Comparison of ENCODE assay signal across 1 cellular context in the genomic region with DNA sequence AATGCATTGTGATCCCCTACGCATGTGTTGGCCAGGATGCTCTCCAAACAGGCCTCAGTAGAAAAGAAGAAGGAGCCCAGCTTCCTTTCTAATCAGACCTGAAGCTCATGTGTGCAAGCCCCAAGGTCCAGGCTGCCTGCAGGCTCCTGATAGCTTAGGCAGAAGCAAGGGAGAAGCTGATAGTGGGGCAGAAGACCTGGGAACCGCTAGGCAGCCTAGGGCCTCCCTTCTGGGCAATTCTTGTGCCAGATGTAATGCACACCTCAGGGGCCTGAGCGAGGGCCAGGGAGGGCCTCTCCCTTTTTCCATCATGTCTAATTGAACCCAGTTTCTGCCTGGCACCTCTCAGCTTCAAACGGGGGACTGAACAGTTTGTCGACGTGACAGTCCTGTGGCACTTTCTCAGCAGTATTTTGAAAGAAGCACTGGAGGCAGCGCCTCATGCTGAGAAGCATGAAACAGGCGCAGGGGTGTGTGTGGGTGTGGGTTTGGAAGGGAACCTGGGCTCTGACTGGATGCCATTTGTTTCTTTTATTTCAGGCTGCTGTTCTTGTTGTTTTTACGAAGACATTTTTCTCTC.
A peak's percentile ranks its signal among the peaks of the same experiment; 100 is the strongest.
TF ChIP-seq lines count a peak whose summit lies in the region.

No MANE protein-coding gene starts in this region.

TF ChIP-seq in K562, 482 proteins besides CTCF, POLR2A, EP300 and RAD21 (continued from another document and continues in another):
- TF ChIP-seq, protein P1, sequence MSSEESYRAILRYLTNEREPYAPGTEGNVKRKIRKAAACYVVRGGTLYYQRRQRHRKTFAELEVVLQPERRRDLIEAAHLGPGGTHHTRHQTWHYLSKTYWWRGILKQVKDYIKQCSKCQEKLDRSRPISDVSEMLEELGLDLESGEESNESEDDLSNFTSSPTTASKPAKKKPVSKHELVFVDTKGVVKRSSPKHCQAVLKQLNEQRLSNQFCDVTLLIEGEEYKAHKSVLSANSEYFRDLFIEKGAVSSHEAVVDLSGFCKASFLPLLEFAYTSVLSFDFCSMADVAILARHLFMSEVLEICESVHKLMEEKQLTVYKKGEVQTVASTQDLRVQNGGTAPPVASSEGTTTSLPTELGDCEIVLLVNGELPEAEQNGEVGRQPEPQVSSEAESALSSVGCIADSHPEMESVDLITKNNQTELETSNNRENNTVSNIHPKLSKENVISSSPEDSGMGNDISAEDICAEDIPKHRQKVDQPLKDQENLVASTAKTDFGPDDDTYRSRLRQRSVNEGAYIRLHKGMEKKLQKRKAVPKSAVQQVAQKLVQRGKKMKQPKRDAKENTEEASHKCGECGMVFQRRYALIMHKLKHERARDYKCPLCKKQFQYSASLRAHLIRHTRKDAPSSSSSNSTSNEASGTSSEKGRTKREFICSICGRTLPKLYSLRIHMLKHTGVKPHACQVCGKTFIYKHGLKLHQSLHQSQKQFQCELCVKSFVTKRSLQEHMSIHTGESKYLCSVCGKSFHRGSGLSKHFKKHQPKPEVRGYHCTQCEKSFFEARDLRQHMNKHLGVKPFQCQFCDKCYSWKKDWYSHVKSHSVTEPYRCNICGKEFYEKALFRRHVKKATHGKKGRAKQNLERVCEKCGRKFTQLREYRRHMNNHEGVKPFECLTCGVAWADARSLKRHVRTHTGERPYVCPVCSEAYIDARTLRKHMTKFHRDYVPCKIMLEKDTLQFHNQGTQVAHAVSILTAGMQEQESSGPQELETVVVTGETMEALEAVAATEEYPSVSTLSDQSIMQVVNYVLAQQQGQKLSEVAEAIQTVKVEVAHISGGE (CRISPR knock-in tag; IDR thresholded peaks at IDR 0.05): peak in 1 of 3 experiments; percentile 78; a peak in 2 of 6 replicates
- peak; percentile 79 for TF ChIP-seq MTA3 (IDR thresholded peaks at IDR 0.05; ENCODE audit: borderline replicate concordance)
- TF ChIP-seq, protein P2, sequence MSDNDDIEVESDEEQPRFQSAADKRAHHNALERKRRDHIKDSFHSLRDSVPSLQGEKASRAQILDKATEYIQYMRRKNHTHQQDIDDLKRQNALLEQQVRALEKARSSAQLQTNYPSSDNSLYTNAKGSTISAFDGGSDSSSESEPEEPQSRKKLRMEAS (CRISPR knock-in tag; IDR thresholded peaks at IDR 0.05): peak; percentile 86
- no peak for TF ChIP-seq ZNF76 (CRISPR knock-in tag; IDR thresholded peaks at IDR 0.05; ENCODE audit: borderline replicate concordance)
- TF ChIP-seq DDX20 (tag; IDR thresholded peaks at IDR 0.05; ENCODE audit: low read depth): no peak
- peak; percentile 98 for TF ChIP-seq POLR2AphosphoS5 (IDR thresholded peaks at IDR 0.05; ENCODE audit: control insufficient read depth, insufficient read depth, low read depth, low read length)
- peak; percentile 79 for TF ChIP-seq SMAD4 (CRISPR knock-in tag; conservative IDR thresholded peaks at IDR 0.05)
- no peak for TF ChIP-seq CSDE1 (IDR thresholded peaks at IDR 0.05)
- 0 out of 2 replicates have a peak, but pooled peaks have one; percentile 42 for TF ChIP-seq MEF2D (tag; conservative IDR thresholded peaks at IDR 0.05; ENCODE audit: low read depth)
- no peak for TF ChIP-seq ZBTB40 (IDR thresholded peaks at IDR 0.05)
- TF ChIP-seq ZBTB40 (CRISPR knock-in tag; IDR thresholded peaks at IDR 0.05): no peak
- TF ChIP-seq CBFB (CRISPR knock-in tag; IDR thresholded peaks at IDR 0.05): no peak
- TF ChIP-seq NCOA1 (IDR thresholded peaks at IDR 0.05; ENCODE audit: low read depth): peak; percentile 41; the same call in 1 of the 2 replicates
- no peak for TF ChIP-seq KLF6 (CRISPR knock-in tag; IDR thresholded peaks at IDR 0.05; ENCODE audit: borderline replicate concordance)
- TF ChIP-seq SMC3 (conservative IDR thresholded peaks at IDR 0.05; ENCODE audit: insufficient read depth, low read depth, low read length): no peak
- TF ChIP-seq ZNF668 (CRISPR knock-in tag; IDR thresholded peaks at IDR 0.05): 0 out of 2 replicates have a peak, but pooled peaks have one; percentile 44
- TF ChIP-seq, protein P3, sequence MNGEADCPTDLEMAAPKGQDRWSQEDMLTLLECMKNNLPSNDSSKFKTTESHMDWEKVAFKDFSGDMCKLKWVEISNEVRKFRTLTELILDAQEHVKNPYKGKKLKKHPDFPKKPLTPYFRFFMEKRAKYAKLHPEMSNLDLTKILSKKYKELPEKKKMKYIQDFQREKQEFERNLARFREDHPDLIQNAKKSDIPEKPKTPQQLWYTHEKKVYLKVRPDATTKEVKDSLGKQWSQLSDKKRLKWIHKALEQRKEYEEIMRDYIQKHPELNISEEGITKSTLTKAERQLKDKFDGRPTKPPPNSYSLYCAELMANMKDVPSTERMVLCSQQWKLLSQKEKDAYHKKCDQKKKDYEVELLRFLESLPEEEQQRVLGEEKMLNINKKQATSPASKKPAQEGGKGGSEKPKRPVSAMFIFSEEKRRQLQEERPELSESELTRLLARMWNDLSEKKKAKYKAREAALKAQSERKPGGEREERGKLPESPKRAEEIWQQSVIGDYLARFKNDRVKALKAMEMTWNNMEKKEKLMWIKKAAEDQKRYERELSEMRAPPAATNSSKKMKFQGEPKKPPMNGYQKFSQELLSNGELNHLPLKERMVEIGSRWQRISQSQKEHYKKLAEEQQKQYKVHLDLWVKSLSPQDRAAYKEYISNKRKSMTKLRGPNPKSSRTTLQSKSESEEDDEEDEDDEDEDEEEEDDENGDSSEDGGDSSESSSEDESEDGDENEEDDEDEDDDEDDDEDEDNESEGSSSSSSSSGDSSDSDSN (IDR thresholded peaks at IDR 0.05; ENCODE audit: borderline replicate concordance in 1 of 2, low read depth in 2 of 2, low read length in 2 of 2): peak in 1 of 2 experiments; percentile 83; a peak in 2 of 4 replicates
- no peak for TF ChIP-seq E2F3 (CRISPR knock-in tag; IDR thresholded peaks at IDR 0.05)
- no peak for TF ChIP-seq ZBTB49 (CRISPR knock-in tag; IDR thresholded peaks at IDR 0.05; ENCODE audit: borderline replicate concordance)
- TF ChIP-seq DMBX1 (CRISPR knock-in tag; IDR thresholded peaks at IDR 0.05; ENCODE audit: borderline replicate concordance): peak; percentile 85
- no peak for TF ChIP-seq ZNF778 (CRISPR knock-in tag; IDR thresholded peaks at IDR 0.05)
- no peak for TF ChIP-seq BRD4 (IDR thresholded peaks at IDR 0.05)
- TF ChIP-seq NRF1 (conservative IDR thresholded peaks at IDR 0.05 in 1 of 2, IDR thresholded peaks at IDR 0.05 in 1 of 2): peak; percentile 79 to 82
- TF ChIP-seq CREB1 (IDR thresholded peaks at IDR 0.05): peak; percentile 72
- TF ChIP-seq CREB1 (CRISPR knock-in tag; IDR thresholded peaks at IDR 0.05): no peak
- TF ChIP-seq FOXA3 (CRISPR knock-in tag; conservative IDR thresholded peaks at IDR 0.05 in 1 of 2, IDR thresholded peaks at IDR 0.05 in 1 of 2): no peak; a peak in 1 of 4 replicates
- TF ChIP-seq, protein P4, sequence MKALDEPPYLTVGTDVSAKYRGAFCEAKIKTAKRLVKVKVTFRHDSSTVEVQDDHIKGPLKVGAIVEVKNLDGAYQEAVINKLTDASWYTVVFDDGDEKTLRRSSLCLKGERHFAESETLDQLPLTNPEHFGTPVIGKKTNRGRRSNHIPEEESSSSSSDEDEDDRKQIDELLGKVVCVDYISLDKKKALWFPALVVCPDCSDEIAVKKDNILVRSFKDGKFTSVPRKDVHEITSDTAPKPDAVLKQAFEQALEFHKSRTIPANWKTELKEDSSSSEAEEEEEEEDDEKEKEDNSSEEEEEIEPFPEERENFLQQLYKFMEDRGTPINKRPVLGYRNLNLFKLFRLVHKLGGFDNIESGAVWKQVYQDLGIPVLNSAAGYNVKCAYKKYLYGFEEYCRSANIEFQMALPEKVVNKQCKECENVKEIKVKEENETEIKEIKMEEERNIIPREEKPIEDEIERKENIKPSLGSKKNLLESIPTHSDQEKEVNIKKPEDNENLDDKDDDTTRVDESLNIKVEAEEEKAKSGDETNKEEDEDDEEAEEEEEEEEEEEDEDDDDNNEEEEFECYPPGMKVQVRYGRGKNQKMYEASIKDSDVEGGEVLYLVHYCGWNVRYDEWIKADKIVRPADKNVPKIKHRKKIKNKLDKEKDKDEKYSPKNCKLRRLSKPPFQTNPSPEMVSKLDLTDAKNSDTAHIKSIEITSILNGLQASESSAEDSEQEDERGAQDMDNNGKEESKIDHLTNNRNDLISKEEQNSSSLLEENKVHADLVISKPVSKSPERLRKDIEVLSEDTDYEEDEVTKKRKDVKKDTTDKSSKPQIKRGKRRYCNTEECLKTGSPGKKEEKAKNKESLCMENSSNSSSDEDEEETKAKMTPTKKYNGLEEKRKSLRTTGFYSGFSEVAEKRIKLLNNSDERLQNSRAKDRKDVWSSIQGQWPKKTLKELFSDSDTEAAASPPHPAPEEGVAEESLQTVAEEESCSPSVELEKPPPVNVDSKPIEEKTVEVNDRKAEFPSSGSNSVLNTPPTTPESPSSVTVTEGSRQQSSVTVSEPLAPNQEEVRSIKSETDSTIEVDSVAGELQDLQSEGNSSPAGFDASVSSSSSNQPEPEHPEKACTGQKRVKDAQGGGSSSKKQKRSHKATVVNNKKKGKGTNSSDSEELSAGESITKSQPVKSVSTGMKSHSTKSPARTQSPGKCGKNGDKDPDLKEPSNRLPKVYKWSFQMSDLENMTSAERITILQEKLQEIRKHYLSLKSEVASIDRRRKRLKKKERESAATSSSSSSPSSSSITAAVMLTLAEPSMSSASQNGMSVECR (CRISPR knock-in tag; IDR thresholded peaks at IDR 0.05): no peak
- no peak for TF ChIP-seq PKNOX1 (IDR thresholded peaks at IDR 0.05)
- TF ChIP-seq SMARCC2 (IDR thresholded peaks at IDR 0.05; ENCODE audit: low read depth): peak; percentile 80; the same call in 1 of the 2 replicates
- peak; percentile 76 for TF ChIP-seq EGR1 (conservative IDR thresholded peaks at IDR 0.05)
- no peak for TF ChIP-seq ZNF41 (CRISPR knock-in tag; conservative IDR thresholded peaks at IDR 0.05)
